In the genomic region with DNA sequence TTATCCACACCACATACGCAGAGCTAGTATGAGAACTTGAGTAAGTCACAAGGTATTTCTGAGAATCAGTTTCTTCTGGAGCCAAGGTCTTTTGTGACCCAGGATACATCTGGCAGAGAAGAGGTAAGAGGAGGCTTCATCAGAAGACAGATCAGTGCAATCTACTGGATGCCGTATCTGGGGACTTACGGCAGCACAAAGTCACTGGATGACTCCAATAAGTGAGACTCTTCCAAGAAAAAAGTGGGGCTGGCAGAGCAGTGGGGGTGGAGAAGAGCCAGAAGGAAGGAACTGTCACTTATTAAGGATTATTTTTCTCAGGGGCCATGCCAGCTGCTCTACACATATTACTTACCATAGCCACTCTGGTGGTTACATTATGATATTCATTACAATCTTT, we compare ENCODE assay signal across 1 cellular context.
TF ChIP-seq lines count a peak whose summit lies in the region.

No MANE protein-coding gene starts in this region.

TF ChIP-seq in GM12878, 131 proteins besides CTCF, POLR2A, EP300 and RAD21:
- TF ChIP-seq POU2F2 (IDR thresholded peaks at IDR 0.05; ENCODE audit: borderline replicate concordance, low read depth, low read length): no peak
- TF ChIP-seq, protein P1, sequence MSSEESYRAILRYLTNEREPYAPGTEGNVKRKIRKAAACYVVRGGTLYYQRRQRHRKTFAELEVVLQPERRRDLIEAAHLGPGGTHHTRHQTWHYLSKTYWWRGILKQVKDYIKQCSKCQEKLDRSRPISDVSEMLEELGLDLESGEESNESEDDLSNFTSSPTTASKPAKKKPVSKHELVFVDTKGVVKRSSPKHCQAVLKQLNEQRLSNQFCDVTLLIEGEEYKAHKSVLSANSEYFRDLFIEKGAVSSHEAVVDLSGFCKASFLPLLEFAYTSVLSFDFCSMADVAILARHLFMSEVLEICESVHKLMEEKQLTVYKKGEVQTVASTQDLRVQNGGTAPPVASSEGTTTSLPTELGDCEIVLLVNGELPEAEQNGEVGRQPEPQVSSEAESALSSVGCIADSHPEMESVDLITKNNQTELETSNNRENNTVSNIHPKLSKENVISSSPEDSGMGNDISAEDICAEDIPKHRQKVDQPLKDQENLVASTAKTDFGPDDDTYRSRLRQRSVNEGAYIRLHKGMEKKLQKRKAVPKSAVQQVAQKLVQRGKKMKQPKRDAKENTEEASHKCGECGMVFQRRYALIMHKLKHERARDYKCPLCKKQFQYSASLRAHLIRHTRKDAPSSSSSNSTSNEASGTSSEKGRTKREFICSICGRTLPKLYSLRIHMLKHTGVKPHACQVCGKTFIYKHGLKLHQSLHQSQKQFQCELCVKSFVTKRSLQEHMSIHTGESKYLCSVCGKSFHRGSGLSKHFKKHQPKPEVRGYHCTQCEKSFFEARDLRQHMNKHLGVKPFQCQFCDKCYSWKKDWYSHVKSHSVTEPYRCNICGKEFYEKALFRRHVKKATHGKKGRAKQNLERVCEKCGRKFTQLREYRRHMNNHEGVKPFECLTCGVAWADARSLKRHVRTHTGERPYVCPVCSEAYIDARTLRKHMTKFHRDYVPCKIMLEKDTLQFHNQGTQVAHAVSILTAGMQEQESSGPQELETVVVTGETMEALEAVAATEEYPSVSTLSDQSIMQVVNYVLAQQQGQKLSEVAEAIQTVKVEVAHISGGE (CRISPR knock-in tag; IDR thresholded peaks at IDR 0.05): no peak
- TF ChIP-seq, protein P2, sequence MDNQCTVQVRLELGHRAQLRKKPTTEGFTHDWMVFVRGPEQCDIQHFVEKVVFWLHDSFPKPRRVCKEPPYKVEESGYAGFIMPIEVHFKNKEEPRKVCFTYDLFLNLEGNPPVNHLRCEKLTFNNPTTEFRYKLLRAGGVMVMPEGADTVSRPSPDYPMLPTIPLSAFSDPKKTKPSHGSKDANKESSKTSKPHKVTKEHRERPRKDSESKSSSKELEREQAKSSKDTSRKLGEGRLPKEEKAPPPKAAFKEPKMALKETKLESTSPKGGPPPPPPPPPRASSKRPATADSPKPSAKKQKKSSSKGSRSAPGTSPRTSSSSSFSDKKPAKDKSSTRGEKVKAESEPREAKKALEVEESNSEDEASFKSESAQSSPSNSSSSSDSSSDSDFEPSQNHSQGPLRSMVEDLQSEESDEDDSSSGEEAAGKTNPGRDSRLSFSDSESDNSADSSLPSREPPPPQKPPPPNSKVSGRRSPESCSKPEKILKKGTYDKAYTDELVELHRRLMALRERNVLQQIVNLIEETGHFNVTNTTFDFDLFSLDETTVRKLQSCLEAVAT (IDR thresholded peaks at IDR 0.05): 0 out of 2 replicates have a peak, but pooled peaks have one; percentile 46
- TF ChIP-seq, protein P3, sequence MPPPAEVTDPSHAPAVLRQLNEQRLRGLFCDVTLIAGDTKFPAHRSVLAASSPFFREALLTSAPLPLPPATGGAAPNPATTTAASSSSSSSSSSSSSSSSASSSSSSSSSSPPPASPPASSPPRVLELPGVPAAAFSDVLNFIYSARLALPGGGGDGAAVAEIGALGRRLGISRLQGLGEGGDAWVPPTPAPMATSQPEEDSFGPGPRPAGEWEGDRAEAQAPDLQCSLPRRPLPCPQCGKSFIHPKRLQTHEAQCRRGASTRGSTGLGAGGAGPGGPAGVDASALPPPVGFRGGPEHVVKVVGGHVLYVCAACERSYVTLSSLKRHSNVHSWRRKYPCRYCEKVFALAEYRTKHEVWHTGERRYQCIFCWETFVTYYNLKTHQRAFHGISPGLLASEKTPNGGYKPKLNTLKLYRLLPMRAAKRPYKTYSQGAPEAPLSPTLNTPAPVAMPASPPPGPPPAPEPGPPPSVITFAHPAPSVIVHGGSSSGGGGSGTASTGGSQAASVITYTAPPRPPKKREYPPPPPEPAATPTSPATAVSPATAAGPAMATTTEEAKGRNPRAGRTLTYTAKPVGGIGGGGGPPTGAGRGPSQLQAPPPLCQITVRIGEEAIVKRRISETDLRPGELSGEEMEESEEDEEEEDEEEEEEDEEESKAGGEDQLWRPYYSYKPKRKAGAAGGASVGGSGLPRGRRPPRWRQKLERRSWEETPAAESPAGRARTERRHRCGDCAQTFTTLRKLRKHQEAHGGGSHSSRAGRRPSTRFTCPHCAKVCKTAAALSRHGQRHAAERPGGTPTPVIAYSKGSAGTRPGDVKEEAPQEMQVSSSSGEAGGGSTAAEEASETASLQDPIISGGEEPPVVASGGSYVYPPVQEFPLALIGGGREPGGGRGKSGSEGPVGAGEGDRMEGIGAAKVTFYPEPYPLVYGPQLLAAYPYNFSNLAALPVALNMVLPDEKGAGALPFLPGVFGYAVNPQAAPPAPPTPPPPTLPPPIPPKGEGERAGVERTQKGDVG (CRISPR knock-in tag; IDR thresholded peaks at IDR 0.05): peak; percentile 59; the same call in 1 of the 2 replicates
- TF ChIP-seq, protein P4, sequence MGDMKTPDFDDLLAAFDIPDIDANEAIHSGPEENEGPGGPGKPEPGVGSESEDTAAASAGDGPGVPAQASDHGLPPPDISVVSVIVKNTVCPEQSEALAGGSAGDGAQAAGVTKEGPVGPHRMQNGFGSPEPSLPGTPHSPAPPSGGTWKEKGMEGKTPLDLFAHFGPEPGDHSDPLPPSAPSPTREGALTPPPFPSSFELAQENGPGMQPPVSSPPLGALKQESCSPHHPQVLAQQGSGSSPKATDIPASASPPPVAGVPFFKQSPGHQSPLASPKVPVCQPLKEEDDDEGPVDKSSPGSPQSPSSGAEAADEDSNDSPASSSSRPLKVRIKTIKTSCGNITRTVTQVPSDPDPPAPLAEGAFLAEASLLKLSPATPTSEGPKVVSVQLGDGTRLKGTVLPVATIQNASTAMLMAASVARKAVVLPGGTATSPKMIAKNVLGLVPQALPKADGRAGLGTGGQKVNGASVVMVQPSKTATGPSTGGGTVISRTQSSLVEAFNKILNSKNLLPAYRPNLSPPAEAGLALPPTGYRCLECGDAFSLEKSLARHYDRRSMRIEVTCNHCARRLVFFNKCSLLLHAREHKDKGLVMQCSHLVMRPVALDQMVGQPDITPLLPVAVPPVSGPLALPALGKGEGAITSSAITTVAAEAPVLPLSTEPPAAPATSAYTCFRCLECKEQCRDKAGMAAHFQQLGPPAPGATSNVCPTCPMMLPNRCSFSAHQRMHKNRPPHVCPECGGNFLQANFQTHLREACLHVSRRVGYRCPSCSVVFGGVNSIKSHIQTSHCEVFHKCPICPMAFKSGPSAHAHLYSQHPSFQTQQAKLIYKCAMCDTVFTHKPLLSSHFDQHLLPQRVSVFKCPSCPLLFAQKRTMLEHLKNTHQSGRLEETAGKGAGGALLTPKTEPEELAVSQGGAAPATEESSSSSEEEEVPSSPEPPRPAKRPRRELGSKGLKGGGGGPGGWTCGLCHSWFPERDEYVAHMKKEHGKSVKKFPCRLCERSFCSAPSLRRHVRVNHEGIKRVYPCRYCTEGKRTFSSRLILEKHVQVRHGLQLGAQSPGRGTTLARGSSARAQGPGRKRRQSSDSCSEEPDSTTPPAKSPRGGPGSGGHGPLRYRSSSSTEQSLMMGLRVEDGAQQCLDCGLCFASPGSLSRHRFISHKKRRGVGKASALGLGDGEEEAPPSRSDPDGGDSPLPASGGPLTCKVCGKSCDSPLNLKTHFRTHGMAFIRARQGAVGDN (IDR thresholded peaks at IDR 0.05): peak; percentile 30; the same call in 1 of the 2 replicates
- TF ChIP-seq CHD2 (IDR thresholded peaks at IDR 0.05; ENCODE audit: borderline replicate concordance, low read depth, low read length): no peak
